In the genomic region with DNA sequence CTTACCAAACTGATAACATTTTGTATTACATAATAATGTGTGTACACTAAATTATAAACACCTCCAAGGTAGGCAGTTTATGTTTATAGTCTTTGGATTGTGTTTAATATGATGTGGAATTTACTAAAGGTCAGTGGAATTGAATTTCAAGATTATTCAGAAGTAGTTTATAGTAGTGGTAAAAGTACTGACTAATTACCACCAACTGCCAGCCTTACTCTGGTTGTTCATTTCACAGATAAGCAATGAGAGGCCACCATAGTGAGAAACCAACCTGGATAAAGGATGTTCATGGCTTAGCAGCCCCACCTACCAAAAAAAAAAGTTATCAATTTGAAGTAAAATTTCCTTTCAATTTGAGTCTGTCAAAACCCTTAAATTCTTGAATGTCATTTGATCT, we compare ENCODE assay signal across 23 cellular contexts.
"Had no signal": no experiment of that assay in that cellular context is flagged by ENCODE, and none has a peak within 500 bp of the region (broad histone marks: within the 10 kb centered on the region; RNA-seq: fewer than 3 reads in every experiment).

No MANE protein-coding gene starts in this region.

- H3K36me3 Mint-ChIP-seq: activated naive CD4-positive, alpha-beta T cell treated with anti-CD3 and anti-CD28 coated beads, Interleukin-2, amount 50 U/mL, for 72 hours; T-cell had no signal

- H3K4me3 ChIP-seq: colonic mucosa, esophagus muscularis mucosa, gastroesophageal sphincter, heart right ventricle, pancreas, psoas muscle, tibial nerve had no signal

- H3K4me1 Mint-ChIP-seq: activated CD4-positive, alpha-beta T cell treated with anti-CD3 and anti-CD28 coated beads, Interleukin-2, amount 10 ng/mL, durations not matched to agents 7 days and 5 days; central memory CD8-positive, alpha-beta T cell; nephron; T-cell had no signal

- H3K9me3 Mint-ChIP-seq: activated CD4-positive, alpha-beta T cell treated with anti-CD3 and anti-CD28 coated beads, Interleukin-2, amount 10 ng/mL, durations not matched to agents 7 days and 5 days; activated naive CD4-positive, alpha-beta T cell treated with anti-CD3 and anti-CD28 coated beads, Interleukin-2, amount 50 U/mL, for 72 hours; activated T-helper 1 cell treated with anti-CD3 and anti-CD28 coated beads, Interleukin-12 subunit alpha, Interleukin-12 subunit beta, Interleukin-2, Interleukin-4 antibody, amounts not matched to agents 30 ng/mL and 10 ng/mL and 1 ng/mL, durations not matched to agents 14 hours and 24 hours and 36 hours; central memory CD8-positive, alpha-beta T cell; nephron; stimulated activated naive CD8-positive, alpha-beta T cell treated with anti-CD3 and anti-CD28 coated beads, Interleukin-15, Interleukin-2, amounts not matched to agents 100 ng/mL and 50 ng/mL, for 24 hours; T-cell; T-helper 2 cell treated with Interferon-gamma antibody and Interleukin-4, amounts not matched to agents 5 μg/mL and 100 μg/mL, for 36 hours had no signal

- H3K4me1 ChIP-seq: colonic mucosa, esophagus muscularis mucosa, gastroesophageal sphincter, pancreas, psoas muscle, tibial nerve had no signal

- FAIRE-seq: astrocyte, pancreas, urothelium cell line had no signal

- DNase-seq: activated CD4-positive, alpha-beta T cell treated with anti-CD3 and anti-CD28 coated beads, Interleukin-2, amount 10 ng/mL, durations not matched to agents 7 days and 5 days; activated CD8-positive, alpha-beta T cell treated with anti-CD3 and anti-CD28 coated beads, Interleukin-2, amount 10 ng/mL, durations not matched to agents 7 days and 5 days; activated gamma-delta T cell treated with Interleukin-2 at 50 U/mL for 16 hours; colonic mucosa; heart right ventricle; pancreas; psoas muscle; right cardiac atrium; stimulated activated CD4-positive, alpha-beta T cell treated with anti-CD3 and anti-CD28 coated beads, Interleukin-1b, Interleukin-23, amount 100 ng/mL, for 48 hours; T-cell had no signal

- H3K4me3 Mint-ChIP-seq: activated CD4-positive, alpha-beta T cell treated with anti-CD3 and anti-CD28 coated beads, Interleukin-2, amount 10 ng/mL, durations not matched to agents 7 days and 5 days; activated CD8-positive, alpha-beta T cell treated with anti-CD3 and anti-CD28 coated beads, Interleukin-2, amount 10 ng/mL, durations not matched to agents 7 days and 5 days; activated T-helper 1 cell treated with anti-CD3 and anti-CD28 coated beads, Interleukin-12 subunit alpha, Interleukin-12 subunit beta, Interleukin-2, Interleukin-4 antibody, amounts not matched to agents 30 ng/mL and 10 ng/mL and 1 ng/mL, durations not matched to agents 14 hours and 24 hours and 36 hours; central memory CD8-positive, alpha-beta T cell; nephron; stimulated activated naive CD8-positive, alpha-beta T cell treated with anti-CD3 and anti-CD28 coated beads, Interleukin-15, Interleukin-2, amounts not matched to agents 100 ng/mL and 50 ng/mL, for 24 hours; T-cell; T-helper 2 cell treated with Interferon-gamma antibody and Interleukin-4, amounts not matched to agents 5 μg/mL and 100 μg/mL, for 36 hours had no signal

- H3K9me3 ChIP-seq: colonic mucosa, esophagus muscularis mucosa, gastroesophageal sphincter, heart right ventricle, neutrophil, pancreas, psoas muscle, tibial nerve had no signal

- H3K27ac Mint-ChIP-seq: activated CD4-positive, alpha-beta T cell treated with anti-CD3 and anti-CD28 coated beads, Interleukin-2, amount 10 ng/mL, durations not matched to agents 7 days and 5 days; activated CD8-positive, alpha-beta T cell treated with anti-CD3 and anti-CD28 coated beads, Interleukin-2, amount 10 ng/mL, durations not matched to agents 7 days and 5 days; activated naive CD4-positive, alpha-beta T cell treated with anti-CD3 and anti-CD28 coated beads, Interleukin-2, amount 50 U/mL, for 72 hours; activated T-helper 1 cell treated with anti-CD3 and anti-CD28 coated beads, Interleukin-12 subunit alpha, Interleukin-12 subunit beta, Interleukin-2, Interleukin-4 antibody, amounts not matched to agents 30 ng/mL and 10 ng/mL and 1 ng/mL, durations not matched to agents 14 hours and 24 hours and 36 hours; stimulated activated naive CD8-positive, alpha-beta T cell treated with anti-CD3 and anti-CD28 coated beads, Interleukin-15, Interleukin-2, amounts not matched to agents 100 ng/mL and 50 ng/mL, for 24 hours; T-cell; T-helper 2 cell treated with Interferon-gamma antibody and Interleukin-4, amounts not matched to agents 5 μg/mL and 100 μg/mL, for 36 hours had no signal

- H3K27me3 ChIP-seq: colonic mucosa, esophagus muscularis mucosa, gastroesophageal sphincter, heart right ventricle, neutrophil, pancreas, tibial nerve had no signal

- H3K27ac ChIP-seq: colonic mucosa, esophagus muscularis mucosa, gastroesophageal sphincter, heart right ventricle, neutrophil, pancreas, psoas muscle, tibial nerve, VCaP had no signal

- H3K36me3 ChIP-seq: colonic mucosa, esophagus muscularis mucosa, gastroesophageal sphincter, heart right ventricle, neutrophil, pancreas, tibial nerve had no signal
